Comparison of ENCODE assay signal across 11 cellular contexts in the genomic region with DNA sequence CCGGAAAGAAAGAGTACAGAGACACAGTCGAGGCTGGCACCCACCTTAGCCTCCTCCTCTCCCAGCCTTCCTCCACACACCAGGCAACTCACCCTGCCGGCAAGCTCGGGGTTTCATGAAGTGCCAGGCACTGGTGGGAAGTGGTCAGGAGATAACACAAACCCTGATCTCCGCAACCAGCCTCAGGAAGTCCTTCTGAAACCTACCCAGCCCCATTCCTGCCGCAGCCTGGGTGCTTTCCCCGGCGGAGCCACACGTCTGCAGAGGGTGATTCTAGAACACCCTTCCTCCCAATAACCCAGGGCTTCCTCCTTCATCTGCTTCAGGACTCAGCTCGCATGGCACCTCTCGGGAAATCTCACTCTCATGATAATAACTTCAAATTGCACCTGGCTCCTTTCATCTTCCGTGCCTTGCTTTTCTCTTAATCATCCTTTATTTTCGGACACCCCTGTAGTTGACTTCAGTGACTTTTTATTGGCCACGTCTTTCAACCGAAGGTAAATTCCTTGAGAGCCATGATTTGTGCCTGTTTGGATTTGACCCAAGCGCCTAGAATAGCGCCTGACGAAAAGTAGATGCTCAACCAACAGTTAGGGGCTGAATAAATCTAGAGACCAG. TPM values are rescaled to one million over a fixed set of nuclear protein-coding genes. Genes with fewer than 3 reads are reported as not detected.
DNase-seq lines count a peak whose midpoint lies in the region; ATAC-seq and TF ChIP-seq lines count a peak whose summit lies in the region.
"Had no signal": no experiment of that assay in that cellular context is flagged by ENCODE, and none has a peak within 500 bp of the region (broad histone marks: within the 10 kb centered on the region; RNA-seq: fewer than 3 reads in every experiment).

No MANE protein-coding gene starts in this region.

- H3K4me2 ChIP-seq in MM.1S (ENCODE audit: low read depth, low read length), result peak overlapping the region; percentile 35

- no peak for TF ChIP-seq CTCF in MM.1S (IDR thresholded peaks at IDR 0.05; ENCODE audit: low read length)
- TF ChIP-seq CTCF in lower lobe of right lung (IDR thresholded peaks at IDR 0.05), result no peak
- no peak for TF ChIP-seq CTCF in esophagus squamous epithelium (IDR thresholded peaks at IDR 0.05)
- no peak for TF ChIP-seq CTCF in GM10266 (IDR thresholded peaks at IDR 0.05; ENCODE audit: control insufficient read depth, insufficient read depth, low read depth, missing control alignments)

- no peaks in the 10 kb centered on the region for H3K9me3 Mint-ChIP-seq in activated T-cell treated with anti-CD3 and anti-CD28 coated beads, Interleukin-2, amount 50 U/mL, for 4 hours

- peaks cover 25% of the 10 kb centered on the region for H3K4me1 Mint-ChIP-seq in activated T-cell treated with anti-CD3 and anti-CD28 coated beads, Interleukin-2, amount 50 U/mL, for 4 hours (ENCODE audit: low read depth)

- peak; percentile 51 to 52 for ATAC-seq in activated T-cell treated with anti-CD3 and anti-CD28 coated beads, Interleukin-2, amount 50 U/mL, for 4 hours
- peak; percentile 15 to 37 for ATAC-seq in lower lobe of right lung

- 12 to 16% methylated on average over 17 to 18 of the region's 18 CpGs for WGBS in esophagus squamous epithelium, 2 donors

- no peak overlapping the region for H2AFZ ChIP-seq in MM.1S (ENCODE audit: low read length)

- DNase-seq in Daoy (ENCODE audit: low read depth) (peak; percentile 74), MM.1S (peak; percentile 61), lower lobe of right lung (no peak), esophagus squamous epithelium (lab: John Stamatoyannopoulos, UW) (no peak), GM10266 (ENCODE audit: extremely low spot score) (no peak), GM19238 (ENCODE audit: insufficient read length, low spot score) (no peak), NCI-H2196 treated with DMSO at 0.1 percent for 48 hours (lab: John Stamatoyannopoulos, UW; ENCODE audit: unreplicated experiment) (no peak)
- peak; percentile 34 for DNase-seq in activated T-cell treated with anti-CD3 and anti-CD28 coated beads, Interleukin-2, amount 50 U/mL, for 4 hours
- DNase-seq: HCEC 1CT, Karpas-422, occipital lobe had no signal

- H3K4me3 ChIP-seq in MM.1S (ENCODE audit: low read length) (no peak overlapping the region; the same call in 1 of the 2 replicates), lower lobe of right lung (no peak overlapping the region), esophagus squamous epithelium (no peak overlapping the region)

- H3K36me3 ChIP-seq in MM.1S (replicated peaks; ENCODE audit: insufficient read depth, low read length) (no peaks in the 10 kb centered on the region), lower lobe of right lung (no peaks in the 10 kb centered on the region), esophagus squamous epithelium (no peaks in the 10 kb centered on the region)

- H3K4me1 ChIP-seq in MM.1S (ENCODE audit: low read length) (peaks cover 20% of the 10 kb centered on the region), lower lobe of right lung (peaks cover 12% of the 10 kb centered on the region), esophagus squamous epithelium (peaks cover 8 to 22% (median 12%) of the 10 kb centered on the region in 3 donors)

- intact Hi-C loops in lower lobe of right lung (cut with DNase I) (loop anchor here (10.0 kb wide), 1 partner anchor 64 kb away; no protein-coding TSS in a partner anchor), esophagus squamous epithelium (cut with DNase I) (no loop called here)

- H4K20me1 ChIP-seq in MM.1S (ENCODE audit: insufficient read depth, low read length), result no peaks in the 10 kb centered on the region

- H3K79me2 ChIP-seq in MM.1S (ENCODE audit: low read length), result no peaks in the 10 kb centered on the region

- peaks cover 9% of the 10 kb centered on the region; the same call in 1 of the 2 replicates for H3F3A ChIP-seq in MM.1S (ENCODE audit: insufficient read depth, low read length)

- peak overlapping the region; percentile 51 for H3K4me3 Mint-ChIP-seq in activated T-cell treated with anti-CD3 and anti-CD28 coated beads, Interleukin-2, amount 50 U/mL, for 4 hours

- no peak for TF ChIP-seq POLR2A in esophagus squamous epithelium (IDR thresholded peaks at IDR 0.05)

- H3K27ac ChIP-seq in MM.1S (ENCODE audit: low read length), result no peak overlapping the region
- H3K27ac ChIP-seq in lower lobe of right lung, result no peak overlapping the region
- no peak overlapping the region for H3K27ac ChIP-seq in esophagus squamous epithelium

- no peak overlapping the region for H3K9ac ChIP-seq in MM.1S (ENCODE audit: low read length)

- no peaks in the 10 kb centered on the region for H3K9me2 ChIP-seq in MM.1S (replicated peaks; ENCODE audit: insufficient read depth, low read length)

- peaks cover 62% of the 10 kb centered on the region for H3K27me3 ChIP-seq in MM.1S (replicated peaks; ENCODE audit: insufficient read depth, low read length)
- H3K27me3 ChIP-seq in lower lobe of right lung (ENCODE audit: low read depth), result peaks cover 65% of the 10 kb centered on the region
- peaks cover 10 to 76% (median 18%) of the 10 kb centered on the region in 4 donors for H3K27me3 ChIP-seq in esophagus squamous epithelium

- H3K36me3 Mint-ChIP-seq in activated T-cell treated with anti-CD3 and anti-CD28 coated beads, Interleukin-2, amount 50 U/mL, for 4 hours (ENCODE audit: insufficient read depth), result no peaks in the 10 kb centered on the region

- H3K27me3 Mint-ChIP-seq in activated T-cell treated with anti-CD3 and anti-CD28 coated beads, Interleukin-2, amount 50 U/mL, for 4 hours (ENCODE audit: low read depth), result peaks cover 54% of the 10 kb centered on the region

- no peaks in the 10 kb centered on the region for H3K9me3 ChIP-seq in MM.1S (replicated peaks; ENCODE audit: insufficient read depth, low read length)
- H3K9me3 ChIP-seq in lower lobe of right lung, result no peaks in the 10 kb centered on the region
- H3K9me3 ChIP-seq in esophagus squamous epithelium, result no peaks in the 10 kb centered on the region

RNA-seq across cellular contexts. Expression of a gene that starts 8.7 kb away (rescaled TPM):
- total RNA-seq in Daoy (2014; rRNA removed; shearing (Covaris generic)), result 109 and 110 TPM in 2 replicates
- total RNA-seq in activated T-cell treated with anti-CD3 and anti-CD28 coated beads, Interleukin-2, amount 50 U/mL, for 4 hours, result 1,000 to 10,000 TPM in 1 of 3 donors, 100 to 1,000 TPM in 2; 695 to 1,026 (median 934) TPM
- 1,079 TPM for total RNA-seq in lower lobe of right lung
- 100 to 1,000 TPM; 263 to 597 (median 356) TPM for total RNA-seq in esophagus squamous epithelium

Comparison
In these comparisons a context has a peak if more than half of its experiments do, and no peak if none do; other contexts are left out.
1. DNase-seq: peak in Daoy (single experiment), MM.1S (single experiment) and activated T-cell treated with anti-CD3 and anti-CD28 coated beads, Interleukin-2, amount 50 U/mL, for 4 hours (single experiment); none in lower lobe of right lung (single experiment), esophagus squamous epithelium (single experiment), GM10266 (single experiment), GM19238 (single experiment) and NCI-H2196 treated with DMSO at 0.1 percent for 48 hours (single experiment).